13 cellular contexts compared by ENCODE assay signal in the genomic region with DNA sequence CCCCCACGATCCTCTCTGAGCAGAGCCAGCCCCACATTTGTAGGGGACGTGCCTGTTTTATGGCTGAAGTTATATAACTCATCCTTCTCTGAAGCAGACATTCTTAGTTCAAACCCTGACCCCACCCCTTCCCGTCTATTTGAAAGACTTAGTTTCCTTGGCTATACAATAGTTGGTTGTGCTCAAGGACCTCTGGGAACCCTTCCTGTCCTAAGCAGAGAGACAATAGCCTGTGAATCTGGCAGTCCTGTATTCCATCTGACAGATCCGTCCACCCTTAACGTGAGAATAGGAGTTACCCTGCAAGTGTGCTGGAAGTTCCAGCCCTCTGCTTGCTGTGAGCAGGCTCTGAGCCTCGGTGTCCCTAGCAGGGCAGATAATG.
DNase-seq lines count a peak whose midpoint lies in the region; TF ChIP-seq lines count a peak whose summit lies in the region.
"Had no signal": no experiment of that assay in that cellular context is flagged by ENCODE, and none has a peak within 500 bp of the region (broad histone marks: within the 10 kb centered on the region; RNA-seq: fewer than 3 reads in every experiment).

No MANE protein-coding gene starts in this region.

- TF ChIP-seq CTCF in thyroid gland (IDR thresholded peaks at IDR 0.05), result no peak
- TF ChIP-seq CTCF in dorsolateral prefrontal cortex (IDR thresholded peaks at IDR 0.05 in 54 of 56, conservative IDR thresholded peaks at IDR 0.05 in 2 of 56; ENCODE audit: low read depth in 1 of 56, partially characterized antibody in 56 of 56), result no peak

- no peaks in the 10 kb centered on the region for H3K36me3 ChIP-seq in HUES64 (ENCODE audit: insufficient read depth, low read length)
- no peaks in the 10 kb centered on the region for H3K36me3 ChIP-seq in muscle layer of duodenum (ENCODE audit: control insufficient read depth in 1 of 2, insufficient read depth in 2 of 2, low read length in 2 of 2)
- no peaks in the 10 kb centered on the region for H3K36me3 ChIP-seq in thyroid gland

- H3K4me1 ChIP-seq in HUES64 (ENCODE audit: insufficient read depth, low read length) (peaks cover 29% of the 10 kb centered on the region), muscle layer of duodenum (ENCODE audit: control insufficient read depth in 1 of 2, insufficient read depth in 2 of 2, low read length in 2 of 2) (no peaks in the 10 kb centered on the region), thyroid gland (peaks cover 13 to 16% of the 10 kb centered on the region in 2 donors)

- H3K4me3 ChIP-seq in HUES64 (ENCODE audit: low read length), result no peak overlapping the region
- H3K4me3 ChIP-seq in muscle layer of duodenum (ENCODE audit: low read depth in 1 of 2, low read length in 2 of 2), result no peak overlapping the region
- no peak overlapping the region for H3K4me3 ChIP-seq in thyroid gland (replicated peaks in 1 of 3)
- H3K4me3 ChIP-seq in dorsolateral prefrontal cortex, result no peak overlapping the region

- no peaks in the 10 kb centered on the region for H3K27me3 ChIP-seq in HUES64 (ENCODE audit: insufficient read depth, low read length)
- no peaks in the 10 kb centered on the region for H3K27me3 ChIP-seq in muscle layer of duodenum (ENCODE audit: low read depth, low read length)
- no peaks in the 10 kb centered on the region for H3K27me3 ChIP-seq in thyroid gland
- no peaks in the 10 kb centered on the region for H3K27me3 ChIP-seq in dorsolateral prefrontal cortex

- H3K9ac ChIP-seq in HUES64 (ENCODE audit: low read depth, low read length), result no peak overlapping the region

- 66% methylated on average over 6 of the region's 6 CpGs for WGBS in HUES64
- 33 to 52% methylated on average over 6 of the region's 6 CpGs for WGBS in thyroid gland, 2 donors

- peak; percentile 15 for DNase-seq in epidermal melanocyte (ENCODE audit: insufficient read length, low spot score)
- DNase-seq in thyroid gland, result no peak
- no peak for DNase-seq in dorsolateral prefrontal cortex
- no peak for DNase-seq in stimulated activated naive CD4-positive, alpha-beta T cell treated with Interleukin-2 at 50 U/mL for 16 hours (lab: John Stamatoyannopoulos, UW)
- no peak for DNase-seq in NOMO-1 (lab: John Stamatoyannopoulos, UW; ENCODE audit: unreplicated experiment in 2 of 2)
- DNase-seq: activated CD4-positive, alpha-beta T cell treated with anti-CD3 and anti-CD28 coated beads for 4 hours; H9; NCI-H1694 treated with DMSO at 0.1 percent for 48 hours; stimulated activated CD4-positive, alpha-beta T cell treated with anti-CD3 and anti-CD28 coated beads, Interleukin-2, amount 100 ng/mL, for 24 hours; stimulated activated naive B cell treated with anti-CD40 and anti-IgM and Interleukin-4, amounts not matched to agents 10 μg/mL and 1 μg/mL and 100 μg/mL, for 72 hours; T-helper 1 cell had no signal

- no peaks in the 10 kb centered on the region for H3K9me3 ChIP-seq in HUES64 (ENCODE audit: insufficient read depth, low read depth, low read length)
- no peaks in the 10 kb centered on the region for H3K9me3 ChIP-seq in muscle layer of duodenum (ENCODE audit: control insufficient read depth in 1 of 2, low read length in 2 of 2)
- H3K9me3 ChIP-seq in thyroid gland, result no peaks in the 10 kb centered on the region

- peak overlapping the region; percentile 24; the same call in 1 of the 2 replicates for H3K27ac ChIP-seq in HUES64 (ENCODE audit: low read depth, low read length)
- H3K27ac ChIP-seq in muscle layer of duodenum (ENCODE audit: low read length), result peak overlapping the region; percentile 14
- peak overlapping the region in 2 of 3 donors; percentile 43 to 67 for H3K27ac ChIP-seq in thyroid gland
- H3K27ac ChIP-seq in dorsolateral prefrontal cortex, result peak overlapping the region in 13 of 59 donors; percentile 1 to 61 (median 40)

- intact Hi-C loops in thyroid gland (cut with DNase I) (no loop called here), dorsolateral prefrontal cortex (cut with DNase I) (no loop called here)

- no peak for TF ChIP-seq POLR2A in thyroid gland (IDR thresholded peaks at IDR 0.05)
